ENCODE assay signal across 1 cellular context in genomic region chr3:172312711-172313110, GRCh38.
TF ChIP-seq lines count a peak whose summit lies in the region.

No MANE protein-coding gene starts in this region.

TF ChIP-seq in GM23338, 12 proteins besides CTCF, POLR2A, EP300 and RAD21 (continued from another document):
- TF ChIP-seq ZNF462 (CRISPR knock-in tag; IDR thresholded peaks at IDR 0.05) (no peak), ETS1 (IDR thresholded peaks at IDR 0.05) (no peak), EZH2phosphoT487 (IDR thresholded peaks at IDR 0.05; ENCODE audit: unreplicated experiment) (no peak), NANOG (IDR thresholded peaks at IDR 0.05; ENCODE audit: borderline replicate concordance) (no peak), EZH2 (IDR thresholded peaks at IDR 0.05; ENCODE audit: low read depth, unreplicated experiment) (no peak), ZNF114 (CRISPR knock-in tag; IDR thresholded peaks at IDR 0.05) (no peak), ZNF331 (CRISPR knock-in tag; IDR thresholded peaks at IDR 0.05; ENCODE audit: low read depth) (no peak)
- TF ChIP-seq, protein P1, sequence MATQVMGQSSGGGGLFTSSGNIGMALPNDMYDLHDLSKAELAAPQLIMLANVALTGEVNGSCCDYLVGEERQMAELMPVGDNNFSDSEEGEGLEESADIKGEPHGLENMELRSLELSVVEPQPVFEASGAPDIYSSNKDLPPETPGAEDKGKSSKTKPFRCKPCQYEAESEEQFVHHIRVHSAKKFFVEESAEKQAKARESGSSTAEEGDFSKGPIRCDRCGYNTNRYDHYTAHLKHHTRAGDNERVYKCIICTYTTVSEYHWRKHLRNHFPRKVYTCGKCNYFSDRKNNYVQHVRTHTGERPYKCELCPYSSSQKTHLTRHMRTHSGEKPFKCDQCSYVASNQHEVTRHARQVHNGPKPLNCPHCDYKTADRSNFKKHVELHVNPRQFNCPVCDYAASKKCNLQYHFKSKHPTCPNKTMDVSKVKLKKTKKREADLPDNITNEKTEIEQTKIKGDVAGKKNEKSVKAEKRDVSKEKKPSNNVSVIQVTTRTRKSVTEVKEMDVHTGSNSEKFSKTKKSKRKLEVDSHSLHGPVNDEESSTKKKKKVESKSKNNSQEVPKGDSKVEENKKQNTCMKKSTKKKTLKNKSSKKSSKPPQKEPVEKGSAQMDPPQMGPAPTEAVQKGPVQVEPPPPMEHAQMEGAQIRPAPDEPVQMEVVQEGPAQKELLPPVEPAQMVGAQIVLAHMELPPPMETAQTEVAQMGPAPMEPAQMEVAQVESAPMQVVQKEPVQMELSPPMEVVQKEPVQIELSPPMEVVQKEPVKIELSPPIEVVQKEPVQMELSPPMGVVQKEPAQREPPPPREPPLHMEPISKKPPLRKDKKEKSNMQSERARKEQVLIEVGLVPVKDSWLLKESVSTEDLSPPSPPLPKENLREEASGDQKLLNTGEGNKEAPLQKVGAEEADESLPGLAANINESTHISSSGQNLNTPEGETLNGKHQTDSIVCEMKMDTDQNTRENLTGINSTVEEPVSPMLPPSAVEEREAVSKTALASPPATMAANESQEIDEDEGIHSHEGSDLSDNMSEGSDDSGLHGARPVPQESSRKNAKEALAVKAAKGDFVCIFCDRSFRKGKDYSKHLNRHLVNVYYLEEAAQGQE (IDR thresholded peaks at IDR 0.05; ENCODE audit: unreplicated experiment) = no peak
